8 cellular contexts compared by ENCODE assay signal in genomic region chr9:129495422-129496186, GRCh38.
DNase-seq lines count a peak whose midpoint lies in the region; ATAC-seq and TF ChIP-seq lines count a peak whose summit lies in the region.

No MANE protein-coding gene starts in this region.

- 14 to 16% methylated on average over 6 to 16 of the region's 43 CpGs for WGBS in esophagus squamous epithelium, 2 donors

- peak; percentile 59 to 66 for TF ChIP-seq POLR2A in Peyer's patch (IDR thresholded peaks at IDR 0.05)
- TF ChIP-seq POLR2A in esophagus squamous epithelium (IDR thresholded peaks at IDR 0.05) = peak in 1 of 4 donors; percentile 14

- peaks cover 0 to 58% (median 8%) of the 10 kb centered on the region in 4 donors for H3K4me1 ChIP-seq in Peyer's patch
- peaks cover 51 to 100% (median 56%) of the 10 kb centered on the region in 3 donors for H3K4me1 ChIP-seq in esophagus squamous epithelium
- H3K4me1 ChIP-seq in mucosa of stomach (ENCODE audit: control insufficient read depth, insufficient read depth, low read length) = peaks cover 49% of the 10 kb centered on the region

- in situ Hi-C loops in Caki2 (cut with HindIII; ENCODE audit: low pct_unique_long_range_greater_than_20kb, low sequenced_read_pairs) = no loop called here

- intact Hi-C loops in esophagus squamous epithelium (cut with DNase I) = loop anchor here (2.0 kb wide), 1 partner anchor 319 kb away; no protein-coding TSS in a partner anchor

- no peaks in the 10 kb centered on the region for H3K9me3 ChIP-seq in Peyer's patch
- no peaks in the 10 kb centered on the region for H3K9me3 ChIP-seq in esophagus squamous epithelium
- H3K9me3 ChIP-seq in mucosa of stomach (ENCODE audit: control insufficient read depth, low read length) = no peaks in the 10 kb centered on the region

- TF ChIP-seq CTCF in Peyer's patch (IDR thresholded peaks at IDR 0.05) = peak in 2 of 6 experiments; percentile 8 to 21
- TF ChIP-seq CTCF in esophagus squamous epithelium (IDR thresholded peaks at IDR 0.05) = no peak

- H3K9ac ChIP-seq in mucosa of stomach (ENCODE audit: low read length) = peak overlapping the region; percentile 98

- H3K36me3 ChIP-seq in Peyer's patch = no peaks in the 10 kb centered on the region
- H3K36me3 ChIP-seq in esophagus squamous epithelium = peaks cover 0 to 7% (median 0%) of the 10 kb centered on the region in 3 donors
- H3K36me3 ChIP-seq in mucosa of stomach (ENCODE audit: control insufficient read depth, insufficient read depth, low read length) = no peaks in the 10 kb centered on the region

- DNase-seq in Caki2 (ENCODE audit: low read depth) (peak; percentile 89), HuH-7 (ENCODE audit: low spot score) (peak; percentile 99), Peyer's patch (peak; percentile 77 to 96 (median 95)), esophagus squamous epithelium (lab: John Stamatoyannopoulos, UW) (peak; percentile 40)
- peak; percentile 60 to 72 for DNase-seq in activated T-helper 1 cell treated with anti-CD3 and anti-CD28 coated beads, Interleukin-2, amount 50 U/mL, for 16 hours (ENCODE audit: low read depth in 1 of 2, low spot score in 1 of 2)
- DNase-seq in stimulated activated CD8-positive, alpha-beta memory T cell treated with anti-CD3 and anti-CD28 coated beads, Interleukin-4, amount 100 ng/mL, for 24 hours (ENCODE audit: low read depth) = peak; percentile 82

- H3K27me3 ChIP-seq in Peyer's patch = no peaks in the 10 kb centered on the region
- no peaks in the 10 kb centered on the region for H3K27me3 ChIP-seq in esophagus squamous epithelium
- H3K27me3 ChIP-seq in mucosa of stomach (ENCODE audit: control insufficient read depth, insufficient read depth, low read length) = no peaks in the 10 kb centered on the region

- H3K4me3 ChIP-seq in Peyer's patch (peak overlapping the region; percentile 45 to 62 (median 54)), esophagus squamous epithelium (peak overlapping the region; percentile 50 to 77 (median 61)), mucosa of stomach (ENCODE audit: low read length) (peak overlapping the region; percentile 60)

- peak overlapping the region; percentile 83 to 93 (median 90) for H3K27ac ChIP-seq in Peyer's patch
- peak overlapping the region; percentile 95 to 98 (median 96) for H3K27ac ChIP-seq in esophagus squamous epithelium

- ATAC-seq in GM21717 (IDR thresholded peaks at IDR 0.05; ENCODE audit: unreplicated experiment) = no peak

Comparison
In these comparisons a context has a peak if more than half of its experiments do, and no peak if none do; other contexts are left out.
1. DNase-seq: peak in every context shown above with its lines; median percentile 99 in HuH-7; 95 in Peyer's patch; 89 in Caki2; 82 in stimulated activated CD8-positive, alpha-beta memory T cell treated with anti-CD3 and anti-CD28 coated beads, Interleukin-4, amount 100 ng/mL, for 24 hours; 66 in activated T-helper 1 cell treated with anti-CD3 and anti-CD28 coated beads, Interleukin-2, amount 50 U/mL, for 16 hours; 40 in esophagus squamous epithelium.